Comparison of ENCODE assay signal across 13 cellular contexts in the genomic region with DNA sequence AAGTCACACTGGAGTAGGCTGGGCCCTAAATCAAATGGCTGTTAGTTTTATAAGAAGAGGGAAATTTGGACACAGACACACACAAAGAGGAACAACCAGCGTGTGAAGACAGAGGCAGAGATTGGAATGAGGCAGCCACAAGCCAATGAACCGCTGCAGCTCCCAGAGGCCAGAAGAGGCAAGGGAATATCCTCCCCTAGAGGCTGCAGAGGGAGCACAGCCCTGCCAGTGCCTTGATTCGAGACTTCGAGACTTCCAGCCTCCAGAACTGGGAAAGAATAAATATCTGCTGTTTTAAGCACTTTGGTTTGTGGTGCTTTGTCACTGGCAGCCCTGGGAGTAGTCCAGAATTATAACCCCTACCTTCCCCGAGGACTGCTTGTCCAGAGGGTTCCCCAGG.
DNase-seq lines count a peak whose midpoint lies in the region; ATAC-seq and TF ChIP-seq lines count a peak whose summit lies in the region.
"Had no signal": no experiment of that assay in that cellular context is flagged by ENCODE, and none has a peak within 500 bp of the region (broad histone marks: within the 10 kb centered on the region; RNA-seq: fewer than 3 reads in every experiment).

No MANE protein-coding gene starts in this region.

- H3K4me1 ChIP-seq in endodermal cell (ENCODE audit: control insufficient read depth, insufficient read depth, low read length): no peaks in the 10 kb centered on the region

- H3K9me3 Mint-ChIP-seq in endodermal cell (peaks cover 15% of the 10 kb centered on the region), natural killer cell (no peaks in the 10 kb centered on the region)
- H3K9me3 Mint-ChIP-seq: activated CD4-positive, alpha-beta T cell treated with anti-CD3 and anti-CD28 coated beads, Interleukin-2, amount 10 ng/mL, durations not matched to agents 24 days and 14 days had no signal

- no peaks in the 10 kb centered on the region for H3K36me3 Mint-ChIP-seq in endodermal cell (ENCODE audit: low read depth)
- no peaks in the 10 kb centered on the region for H3K36me3 Mint-ChIP-seq in natural killer cell

- intact Hi-C loops in natural killer cell (cut with micrococcal nuclease): no loop called here

- no peak overlapping the region for H3K27ac Mint-ChIP-seq in endodermal cell
- no peak overlapping the region for H3K27ac Mint-ChIP-seq in natural killer cell
- H3K27ac Mint-ChIP-seq: activated CD4-positive, alpha-beta T cell treated with anti-CD3 and anti-CD28 coated beads, Interleukin-2, amount 10 ng/mL, durations not matched to agents 24 days and 14 days; activated T-cell treated with anti-CD3 and anti-CD28 coated beads, Interleukin-2, amount 50 U/mL, for 72 hours; naive B cell had no signal

- peak overlapping the region; percentile 1 for H3K27ac ChIP-seq in endodermal cell (ENCODE audit: low read depth, low read length)

- H3K9me3 ChIP-seq in endodermal cell (ENCODE audit: control insufficient read depth, low read length): no peaks in the 10 kb centered on the region

- WGBS in endodermal cell (ENCODE audit: insufficient coverage in 1 of 2, insufficient read length in 1 of 2), 2 experiments: 70 to 84% methylated on average over 2 to 5 of the region's 5 CpGs

- peak; percentile 59 for TF ChIP-seq CTCF in endodermal cell (conservative IDR thresholded peaks at IDR 0.05)
- TF ChIP-seq CTCF in natural killer cell (IDR thresholded peaks at IDR 0.05): no peak

- H3K4me1 Mint-ChIP-seq in endodermal cell (peaks cover 2% of the 10 kb centered on the region), natural killer cell (no peaks in the 10 kb centered on the region)
- H3K4me1 Mint-ChIP-seq: activated CD4-positive, alpha-beta T cell treated with anti-CD3 and anti-CD28 coated beads, Interleukin-2, amount 10 ng/mL, durations not matched to agents 24 days and 14 days had no signal

- no peaks in the 10 kb centered on the region for H3K27me3 ChIP-seq in endodermal cell (ENCODE audit: control insufficient read depth, insufficient read depth, low read length, poor library complexity, severe bottlenecking)

- H3K27me3 Mint-ChIP-seq in endodermal cell (ENCODE audit: insufficient read depth) (peaks cover 24% of the 10 kb centered on the region), natural killer cell (ENCODE audit: low read depth in 2 of 2) (peaks cover 28 to 35% of the 10 kb centered on the region in 2 donors)

- H3K9ac ChIP-seq in endodermal cell (ENCODE audit: extremely low read depth, low read length, poor library complexity, severe bottlenecking): no peak overlapping the region

- ATAC-seq in HG02884 (IDR thresholded peaks at IDR 0.05; ENCODE audit: unreplicated experiment) (no peak), natural killer cell (no peak)
- ATAC-seq: activated T-cell treated with anti-CD3 and anti-CD28 coated beads, Interleukin-2, amount 50 U/mL, for 72 hours had no signal

- H3K36me3 ChIP-seq in endodermal cell (ENCODE audit: control insufficient read depth, insufficient read depth, low read length): no peaks in the 10 kb centered on the region

- no peak overlapping the region for H3K4me3 Mint-ChIP-seq in endodermal cell
- H3K4me3 Mint-ChIP-seq in natural killer cell: no peak overlapping the region
- H3K4me3 Mint-ChIP-seq: activated CD4-positive, alpha-beta T cell treated with anti-CD3 and anti-CD28 coated beads, Interleukin-2, amount 10 ng/mL, durations not matched to agents 24 days and 14 days; activated T-cell treated with anti-CD3 and anti-CD28 coated beads, Interleukin-2, amount 50 U/mL, for 72 hours; naive B cell had no signal

- DNase-seq in ELR (ENCODE audit: low read depth) (peak; percentile 21), OCI-M1 (lab: John Stamatoyannopoulos, UW) (peak; percentile 2), endodermal cell (peak; percentile 63), renal cortical epithelial cell (ENCODE audit: low read depth) (peak; percentile 32), kidney glomerular epithelial cell (lab: John Stamatoyannopoulos, UW) (no peak), natural killer cell (no peak)
- DNase-seq: activated CD4-positive, alpha-beta T cell treated with anti-CD3 and anti-CD28 coated beads, Interleukin-2, amount 10 ng/mL, durations not matched to agents 24 days and 14 days; activated T-cell treated with anti-CD3 and anti-CD28 coated beads, Interleukin-2, amount 50 U/mL, for 72 hours; anterior cingulate cortex; naive B cell; NCI-H2081 had no signal

- H3K4me3 ChIP-seq in endodermal cell (ENCODE audit: low read length): no peak overlapping the region
- H3K4me3 ChIP-seq: smooth muscle cell had no signal

Comparison
In these comparisons a context has a peak if more than half of its experiments do, and no peak if none do; other contexts are left out.
1. DNase-seq: peak in ELR (single experiment), OCI-M1 (single experiment), endodermal cell (single experiment) and renal cortical epithelial cell (single experiment); none in kidney glomerular epithelial cell (single experiment) and natural killer cell (single experiment).